ENCODE assay signal across 16 cellular contexts in the genomic region with DNA sequence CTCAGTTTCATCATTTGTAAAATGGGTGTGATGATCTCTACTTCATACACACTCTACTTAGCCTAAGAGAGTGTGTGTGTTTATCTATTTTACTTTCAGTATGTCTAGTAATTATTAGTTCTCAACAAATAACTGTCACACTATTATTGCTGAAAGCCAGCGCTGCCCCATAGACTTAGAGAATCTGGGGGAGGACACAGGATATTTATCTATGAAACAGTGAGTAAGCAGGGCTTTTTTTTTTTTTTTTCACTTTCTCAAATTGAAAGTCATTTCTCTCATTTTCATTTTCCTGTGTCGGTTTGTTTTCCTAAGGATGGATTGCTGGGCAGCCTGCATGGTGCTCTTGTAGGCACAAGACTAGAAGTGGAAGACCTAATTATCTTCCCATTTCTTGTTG.
A peak's percentile ranks its signal among the peaks of the same experiment; 100 is the strongest.
DNase-seq lines count a peak whose midpoint lies in the region; ATAC-seq and TF ChIP-seq lines count a peak whose summit lies in the region.
"Had no signal": no experiment of that assay in that cellular context is flagged by ENCODE, and none has a peak within 500 bp of the region (broad histone marks: within the 10 kb centered on the region; RNA-seq: fewer than 3 reads in every experiment).

No MANE protein-coding gene starts in this region.

- no peak for DNase-seq in activated CD4-positive, alpha-beta T cell treated with anti-CD3 and anti-CD28 coated beads for 36 hours
- no peak for DNase-seq in activated CD4-positive, alpha-beta T cell treated with anti-CD3 and anti-CD28 coated beads for 4 hours
- DNase-seq in fibroblast of villous mesenchyme (ENCODE audit: low read depth) (peak; percentile 28), germinal center (ENCODE audit: low spot score) (no peak), sciatic nerve (ENCODE audit: low spot score) (no peak), GM13977 (ENCODE audit: low spot score) (no peak)
- no peak for DNase-seq in T-helper 2 cell treated with Interferon-gamma antibody and Interleukin-4, amounts not matched to agents 5 μg/mL and 100 μg/mL, for 36 hours (ENCODE audit: low spot score)
- DNase-seq: AML-193; CD4-positive, CD25-positive, alpha-beta regulatory T cell; DMS53; GM23248 had no signal

- no peak overlapping the region for H3K4me3 ChIP-seq in fibroblast of villous mesenchyme (ENCODE audit: low read depth, low read length)
- H3K4me3 ChIP-seq: BLaER1, GM12878, GM23248 had no signal

- ATAC-seq in activated CD4-positive, alpha-beta T cell treated with anti-CD3 and anti-CD28 coated beads for 36 hours = peak; percentile 58
- ATAC-seq in sciatic nerve = no peak
- ATAC-seq: GM12878, HCT116 had no signal

- POLR2A ChIA-PET in activated CD4-positive, alpha-beta T cell treated with anti-CD3 and anti-CD28 coated beads for 36 hours (lab: Charles Lee) = no interaction called here

- peaks cover 2% of the 10 kb centered on the region for H3K27me3 Mint-ChIP-seq in activated CD4-positive, alpha-beta T cell treated with anti-CD3 and anti-CD28 coated beads for 36 hours
- no peaks in the 10 kb centered on the region for H3K27me3 Mint-ChIP-seq in T-helper 2 cell treated with Interferon-gamma antibody and Interleukin-4, amounts not matched to agents 5 μg/mL and 100 μg/mL, for 36 hours (ENCODE audit: low read depth)
- H3K27me3 Mint-ChIP-seq: CD4-positive, CD25-positive, alpha-beta regulatory T cell; IgD-negative memory B cell had no signal

- in situ Hi-C loops in GM13977 (cut with MboI; ENCODE audit: low pct_unique_long_range_greater_than_20kb, low sequenced_read_pairs, unreplicated experiment) = no loop called here

- H3K9me3 Mint-ChIP-seq in activated CD4-positive, alpha-beta T cell treated with anti-CD3 and anti-CD28 coated beads for 36 hours (ENCODE audit: low read depth) = peaks cover 3% of the 10 kb centered on the region
- peaks cover 26% of the 10 kb centered on the region for H3K9me3 Mint-ChIP-seq in T-helper 2 cell treated with Interferon-gamma antibody and Interleukin-4, amounts not matched to agents 5 μg/mL and 100 μg/mL, for 36 hours

- H3K27ac Mint-ChIP-seq in activated CD4-positive, alpha-beta T cell treated with anti-CD3 and anti-CD28 coated beads for 36 hours = no peak overlapping the region
- H3K27ac Mint-ChIP-seq in T-helper 2 cell treated with Interferon-gamma antibody and Interleukin-4, amounts not matched to agents 5 μg/mL and 100 μg/mL, for 36 hours = no peak overlapping the region
- H3K27ac Mint-ChIP-seq: CD4-positive, CD25-positive, alpha-beta regulatory T cell; IgD-negative memory B cell had no signal

- CTCF ChIA-PET in activated CD4-positive, alpha-beta T cell treated with anti-CD3 and anti-CD28 coated beads for 36 hours (lab: Charles Lee) = no interaction called here

- intact Hi-C loops in activated CD4-positive, alpha-beta T cell treated with anti-CD3 and anti-CD28 coated beads for 36 hours (cut with DNase I, micrococcal nuclease) = loop anchor here in 1 of 2 experiments (5.0 kb wide), 1 partner anchor 159 kb away; no protein-coding TSS in a partner anchor
- intact Hi-C loops in sciatic nerve (cut with DNase I) = no loop called here

- peaks cover 6% of the 10 kb centered on the region for H3K4me1 Mint-ChIP-seq in activated CD4-positive, alpha-beta T cell treated with anti-CD3 and anti-CD28 coated beads for 36 hours
- H3K4me1 Mint-ChIP-seq in T-helper 2 cell treated with Interferon-gamma antibody and Interleukin-4, amounts not matched to agents 5 μg/mL and 100 μg/mL, for 36 hours (ENCODE audit: low read depth) = peaks cover 6% of the 10 kb centered on the region
- H3K4me1 Mint-ChIP-seq: CD4-positive, CD25-positive, alpha-beta regulatory T cell; IgD-negative memory B cell had no signal

- peaks cover 2% of the 10 kb centered on the region for H3K36me3 Mint-ChIP-seq in activated CD4-positive, alpha-beta T cell treated with anti-CD3 and anti-CD28 coated beads for 36 hours (ENCODE audit: low read depth)
- H3K36me3 Mint-ChIP-seq in T-helper 2 cell treated with Interferon-gamma antibody and Interleukin-4, amounts not matched to agents 5 μg/mL and 100 μg/mL, for 36 hours (ENCODE audit: low read depth) = no peaks in the 10 kb centered on the region
- H3K36me3 Mint-ChIP-seq: CD4-positive, CD25-positive, alpha-beta regulatory T cell; IgD-negative memory B cell had no signal

- H3K4me3 Mint-ChIP-seq in activated CD4-positive, alpha-beta T cell treated with anti-CD3 and anti-CD28 coated beads for 36 hours = no peak overlapping the region
- no peak overlapping the region for H3K4me3 Mint-ChIP-seq in T-helper 2 cell treated with Interferon-gamma antibody and Interleukin-4, amounts not matched to agents 5 μg/mL and 100 μg/mL, for 36 hours
- H3K4me3 Mint-ChIP-seq: CD4-positive, CD25-positive, alpha-beta regulatory T cell; IgD-negative memory B cell had no signal

- TF ChIP-seq CTCF in fibroblast of villous mesenchyme (IDR thresholded peaks at IDR 0.05; ENCODE audit: insufficient read depth, low read depth, low read length) (no peak), GM13977 (IDR thresholded peaks at IDR 0.05; ENCODE audit: extremely low read depth, insufficient read depth, missing control alignments) (no peak)

TF ChIP-seq in PFSK-1, 5 proteins besides CTCF, POLR2A, EP300 and RAD21:
- TF ChIP-seq POLR2AphosphoS5 (IDR thresholded peaks at IDR 0.05; ENCODE audit: low read depth, low read length) (no peak), TAF1 (IDR thresholded peaks at IDR 0.05; ENCODE audit: borderline replicate concordance, insufficient read depth, low read length) (0 out of 2 replicates have a peak, but pooled peaks have one; percentile 25)
